18 cellular contexts compared by ENCODE assay signal in the genomic region with DNA sequence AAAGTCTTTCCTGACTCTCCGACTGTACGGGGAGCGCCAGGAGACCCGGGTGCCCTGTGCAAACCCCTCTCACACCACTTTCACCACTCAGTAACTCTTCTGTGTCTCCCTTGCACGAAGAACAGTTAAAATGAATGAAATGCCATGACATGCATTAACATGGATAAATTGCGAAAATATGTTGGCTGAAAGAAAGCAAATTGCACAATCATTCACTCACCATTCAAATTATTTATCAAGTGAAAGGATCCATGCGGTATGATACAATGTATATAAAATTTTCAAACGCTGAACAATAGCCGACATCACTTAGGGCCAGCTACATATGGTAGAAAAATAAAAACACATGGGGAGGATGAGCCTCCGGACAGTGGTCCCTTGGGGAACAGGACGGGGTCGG.
"Had no signal": no experiment of that assay in that cellular context is flagged by ENCODE, and none has a peak within 500 bp of the region (broad histone marks: within the 10 kb centered on the region; RNA-seq: fewer than 3 reads in every experiment).

No MANE protein-coding gene starts in this region.

- H3K27me3 ChIP-seq: adrenal gland, body of pancreas, stomach had no signal

- H2AFZ ChIP-seq: parathyroid adenoma had no signal

- H3K9me3 ChIP-seq: adrenal gland, body of pancreas, left ventricle myocardium inferior, stomach, thoracic aorta had no signal

- DNase-seq: activated CD4-positive, alpha-beta T cell treated with anti-CD3 and anti-CD28 coated beads for 48 hours; activated CD8-positive, alpha-beta T cell treated with anti-CD3 and anti-CD28 coated beads, Interleukin-2, amount 10 ng/mL, durations not matched to agents 7 days and 5 days; activated naive CD4-positive, alpha-beta T cell treated with anti-CD3 and anti-CD28 coated beads for 36 hours; adrenal gland; body of pancreas; cortex of kidney; effector memory CD8-positive, alpha-beta T cell; erythroblast; foreskin melanocyte; kidney; left ventricle myocardium inferior; retina; stimulated activated CD4-positive, alpha-beta T cell treated with anti-CD3 and anti-CD28 coated beads, Interleukin-4, amount 100 ng/mL, for 4 hours; stomach; T-cell had no signal

- H3K36me3 ChIP-seq: adrenal gland, left ventricle myocardium inferior, stomach, thoracic aorta had no signal

- H3K4me1 ChIP-seq: adrenal gland, body of pancreas had no signal

- H3K9ac ChIP-seq: parathyroid adenoma had no signal

- H3K4me3 ChIP-seq: adrenal gland, body of pancreas, left ventricle myocardium inferior, skin epidermis, stomach, thoracic aorta had no signal

- H3K27ac ChIP-seq: adrenal gland, body of pancreas, left ventricle myocardium inferior, parathyroid adenoma, stomach, thoracic aorta had no signal
